8 cellular contexts compared by ENCODE assay signal in genomic region chr11:68461284-68461861, GRCh38. TPM values are rescaled to one million over a fixed set of nuclear protein-coding genes. Genes with fewer than 3 reads are reported as not detected.
A peak's percentile ranks its signal among the peaks of the same experiment; 100 is the strongest.
DNase-seq lines count a peak whose midpoint lies in the region; ATAC-seq and TF ChIP-seq lines count a peak whose summit lies in the region.

No MANE protein-coding gene starts in this region.

- no peaks in the 10 kb centered on the region for H3K9me3 Mint-ChIP-seq in activated T-helper 2 cell treated with anti-CD3 and anti-CD28 coated beads, Interferon-gamma antibody, Interleukin-2, Interleukin-4, amounts not matched to agents 10 μg/mL and 5 μg/mL and 100 μg/mL, durations not matched to agents 14 hours and 24 hours and 36 hours

- WGBS in IMR-90 (ENCODE audit: extremely low coverage in 2 of 2, insufficient read length in 1 of 2), 2 experiments, result 3% methylated on average over 6 of the region's 22 CpGs; no CpG with 5 or more reads in 1 of the 2 experiments
- WGBS in smooth muscle cell (ENCODE audit: low lambda C conversion rate), result under 1% methylated on average over 18 of the region's 22 CpGs

- H3K9me1 ChIP-seq in IMR-90 (ENCODE audit: insufficient read depth, low read length), result peaks cover 9% of the 10 kb centered on the region

- dilution Hi-C loops in IMR-90 (cut with HindIII; ENCODE audit: low sequenced_read_pairs, unreplicated experiment), result no loop called here

- no peak overlapping the region for H2BK120ac ChIP-seq in IMR-90 (ENCODE audit: low read depth, low read length)

- in situ Hi-C loops in IMR-90 (cut with MboI; ENCODE audit: low sequenced_read_pairs), result no loop called here

- H4K20me1 ChIP-seq in IMR-90 (ENCODE audit: insufficient read depth, low read length) (peaks cover 54% of the 10 kb centered on the region), smooth muscle cell (ENCODE audit: low read depth) (peaks cover 53% of the 10 kb centered on the region)

- peaks cover 0 to 30% of the 10 kb centered on the region in 2 experiments; a peak in 2 of 4 replicates for H3K79me1 ChIP-seq in IMR-90 (ENCODE audit: low read depth in 1 of 2, low read length in 2 of 2)

- CTCF ChIA-PET in IMR-90 (lab: Yijun Ruan, JAX), result no interaction called here

- intact Hi-C loops in IMR-90 (cut with micrococcal nuclease), result loop anchor here (5.0 to 10.0 kb wide), 2 partner anchors 46 to 113 kb away; no protein-coding TSS in a partner anchor
- intact Hi-C loops in activated T-helper 2 cell treated with anti-CD3 and anti-CD28 coated beads, Interferon-gamma antibody, Interleukin-2, Interleukin-4, amounts not matched to agents 10 μg/mL and 5 μg/mL and 100 μg/mL, durations not matched to agents 14 hours and 24 hours and 36 hours (cut with micrococcal nuclease), result loop anchor here (5.0 kb wide), 2 partner anchors 249 to 381 kb away; partner anchors contain the start of genes CPT1A and KMT5B

- no peak for TF ChIP-seq CTCF in IMR-90 (conservative IDR thresholded peaks at IDR 0.05; ENCODE audit: low read depth, low read length)
- TF ChIP-seq CTCF in smooth muscle cell (IDR thresholded peaks at IDR 0.05; ENCODE audit: borderline replicate concordance, insufficient read depth, poor library complexity, severe bottlenecking), result no peak

- H2BK20ac ChIP-seq in IMR-90 (ENCODE audit: low read depth, low read length), result no peak overlapping the region

- no peak overlapping the region for H3K18ac ChIP-seq in IMR-90 (ENCODE audit: low read depth, low read length)

- H3K4me3 Mint-ChIP-seq in activated T-helper 2 cell treated with anti-CD3 and anti-CD28 coated beads, Interferon-gamma antibody, Interleukin-2, Interleukin-4, amounts not matched to agents 10 μg/mL and 5 μg/mL and 100 μg/mL, durations not matched to agents 14 hours and 24 hours and 36 hours (ENCODE audit: low read depth), result peak overlapping the region; percentile 76

- H3K9me3 ChIP-seq in IMR-90 (ENCODE audit: control insufficient read depth, insufficient read depth, low read length) (no peaks in the 10 kb centered on the region), iPS-15b (ENCODE audit: control insufficient read depth, insufficient read depth, low read length) (no peaks in the 10 kb centered on the region), smooth muscle cell (replicated peaks; ENCODE audit: low read depth) (no peaks in the 10 kb centered on the region)

- DNase-seq in D341Med (ENCODE audit: low spot score) (peak; percentile 50), IMR-90 (peak; percentile 17), smooth muscle cell (lab: John Stamatoyannopoulos, UW; ENCODE audit: unreplicated experiment) (no peak), NCI-H2107 treated with DMSO at 0.1 percent for 48 hours (lab: John Stamatoyannopoulos, UW; ENCODE audit: unreplicated experiment) (no peak)
- no peak for DNase-seq in activated T-helper 2 cell treated with anti-CD3 and anti-CD28 coated beads, Interferon-gamma antibody, Interleukin-2, Interleukin-4, amounts not matched to agents 10 μg/mL and 5 μg/mL and 100 μg/mL, durations not matched to agents 14 hours and 24 hours and 36 hours (ENCODE audit: low spot score)

- no peak for TF ChIP-seq POLR2A in IMR-90 (IDR thresholded peaks at IDR 0.05; ENCODE audit: low read depth, low read length)

- H4K91ac ChIP-seq in IMR-90 (ENCODE audit: insufficient read depth, low read depth, low read length), result no peak overlapping the region

- H3K27me3 ChIP-seq in IMR-90 (ENCODE audit: control insufficient read depth, insufficient read depth, low read length), result no peaks in the 10 kb centered on the region
- H3K27me3 ChIP-seq in iPS-15b (ENCODE audit: control insufficient read depth, insufficient read depth, low read length), result no peaks in the 10 kb centered on the region
- H3K27me3 ChIP-seq in smooth muscle cell (ENCODE audit: low read depth), result no peaks in the 10 kb centered on the region

- H4K5ac ChIP-seq in IMR-90 (ENCODE audit: low read depth, low read length), result 0 out of 2 replicates have a peak overlapping the region, but pooled peaks have one; percentile 42

- H3K27me3 Mint-ChIP-seq in activated T-helper 2 cell treated with anti-CD3 and anti-CD28 coated beads, Interferon-gamma antibody, Interleukin-2, Interleukin-4, amounts not matched to agents 10 μg/mL and 5 μg/mL and 100 μg/mL, durations not matched to agents 14 hours and 24 hours and 36 hours (ENCODE audit: low read depth), result no peaks in the 10 kb centered on the region

- peaks cover 34% of the 10 kb centered on the region for H3K4me1 Mint-ChIP-seq in activated T-helper 2 cell treated with anti-CD3 and anti-CD28 coated beads, Interferon-gamma antibody, Interleukin-2, Interleukin-4, amounts not matched to agents 10 μg/mL and 5 μg/mL and 100 μg/mL, durations not matched to agents 14 hours and 24 hours and 36 hours (ENCODE audit: low read depth)

- H4K8ac ChIP-seq in IMR-90 (ENCODE audit: low read depth in 2 of 2, low read length in 2 of 2), result peak overlapping the region in 1 of 2 experiments; percentile 50; a peak in 1 of 4 replicates

- no peak overlapping the region; the same call in 1 of the 2 replicates for H3K56ac ChIP-seq in IMR-90 (ENCODE audit: extremely low read depth, insufficient read depth, low read length)

- H3F3A ChIP-seq in smooth muscle cell (ENCODE audit: low read depth), result peaks cover 7% of the 10 kb centered on the region

- peaks cover 58% of the 10 kb centered on the region for H3K79me2 ChIP-seq in smooth muscle cell (ENCODE audit: low read depth)

- peak overlapping the region; percentile 88 for H2AK9ac ChIP-seq in IMR-90 (replicated peaks; ENCODE audit: low read depth, low read length, poor library complexity)

- H3K4me1 ChIP-seq in IMR-90 (ENCODE audit: control insufficient read depth, insufficient read depth, low read length) (peaks cover 8% of the 10 kb centered on the region), iPS-15b (ENCODE audit: control insufficient read depth, insufficient read depth, low read length) (peaks cover 2% of the 10 kb centered on the region), smooth muscle cell (ENCODE audit: low read depth) (peaks cover 23% of the 10 kb centered on the region)

- H3K4me2 ChIP-seq in IMR-90 (ENCODE audit: low read depth, low read length), result peak overlapping the region; percentile 85
- peak overlapping the region; percentile 97 for H3K4me2 ChIP-seq in smooth muscle cell

- no peak for ATAC-seq in IMR-90 (ENCODE audit: low read depth)
- no peak for ATAC-seq in GM21717 (IDR thresholded peaks at IDR 0.05; ENCODE audit: unreplicated experiment)
- no peak for ATAC-seq in GM21526 (IDR thresholded peaks at IDR 0.05; ENCODE audit: low FRiP score, unreplicated experiment)

- H3K9ac ChIP-seq in IMR-90 (ENCODE audit: low read depth, low read length), result peak overlapping the region; percentile 82
- H3K9ac ChIP-seq in iPS-15b (ENCODE audit: low read depth, low read length), result peak overlapping the region; percentile 84
- H3K9ac ChIP-seq in smooth muscle cell (ENCODE audit: low read depth), result peak overlapping the region; percentile 97

- peaks cover 26% of the 10 kb centered on the region for H3K36me3 Mint-ChIP-seq in activated T-helper 2 cell treated with anti-CD3 and anti-CD28 coated beads, Interferon-gamma antibody, Interleukin-2, Interleukin-4, amounts not matched to agents 10 μg/mL and 5 μg/mL and 100 μg/mL, durations not matched to agents 14 hours and 24 hours and 36 hours (ENCODE audit: low read depth)

- peak overlapping the region; percentile 90 for H3K4me3 ChIP-seq in IMR-90 (ENCODE audit: insufficient read depth, low read depth, low read length)
- H3K4me3 ChIP-seq in iPS-15b (ENCODE audit: low read depth, low read length), result peak overlapping the region; percentile 69
- peak overlapping the region; percentile 95 for H3K4me3 ChIP-seq in smooth muscle cell

- peak overlapping the region; percentile 93 for H2AFZ ChIP-seq in IMR-90 (replicated peaks; ENCODE audit: low read length, poor library complexity)
- H2AFZ ChIP-seq in smooth muscle cell (ENCODE audit: low read depth), result no peak overlapping the region

- no peak overlapping the region for H2BK15ac ChIP-seq in IMR-90 (ENCODE audit: low read depth, low read length)

- H2AK5ac ChIP-seq in IMR-90 (ENCODE audit: low read depth, low read length), result peak overlapping the region; percentile 43

- peak overlapping the region; percentile 78 for H2BK5ac ChIP-seq in IMR-90 (ENCODE audit: low read depth, low read length, poor library complexity, severe bottlenecking)

- peak overlapping the region; percentile 83 for H3K23ac ChIP-seq in IMR-90 (ENCODE audit: low read depth, low read length)

- no TSS peak for BruUV-seq in IMR-90 (replicated peaks; lab: Mats Ljungman, UMichigan)

- POLR2A ChIA-PET in IMR-90 (lab: Charles Lee; ENCODE audit: unreplicated experiment), result no interaction called here

- TF ChIP-seq RAD21 in IMR-90 (IDR thresholded peaks at IDR 0.05; ENCODE audit: low read length), result no peak

- H3K36me3 ChIP-seq in IMR-90 (ENCODE audit: control insufficient read depth, insufficient read depth, low read length) (peaks cover 2% of the 10 kb centered on the region; the same call in 1 of the 2 replicates), iPS-15b (ENCODE audit: control insufficient read depth, insufficient read depth, low read length) (no peaks in the 10 kb centered on the region), smooth muscle cell (ENCODE audit: low read depth) (no peaks in the 10 kb centered on the region)

- peak overlapping the region; percentile 30; the same call in 1 of the 2 replicates for H3K4ac ChIP-seq in IMR-90 (ENCODE audit: low read depth, low read length)

- H3K27ac ChIP-seq in IMR-90 (ENCODE audit: insufficient read depth, low read length) (peak overlapping the region; percentile 80), smooth muscle cell (ENCODE audit: low read depth) (peak overlapping the region; percentile 87)

- peak overlapping the region; percentile 64 for H3K14ac ChIP-seq in IMR-90 (replicated peaks; ENCODE audit: low read depth, low read length)

- peak overlapping the region; percentile 83 for H3K27ac Mint-ChIP-seq in activated T-helper 2 cell treated with anti-CD3 and anti-CD28 coated beads, Interferon-gamma antibody, Interleukin-2, Interleukin-4, amounts not matched to agents 10 μg/mL and 5 μg/mL and 100 μg/mL, durations not matched to agents 14 hours and 24 hours and 36 hours

TF ChIP-seq in IMR-90, 13 proteins besides CTCF, POLR2A, EP300 and RAD21:
- TF ChIP-seq MXI1 (IDR thresholded peaks at IDR 0.05; ENCODE audit: borderline replicate concordance, low read depth, low read length) (peak; percentile 76; the same call in 1 of the 2 replicates), FOS (IDR thresholded peaks at IDR 0.05; ENCODE audit: low read depth, low read length) (no peak), CEBPB (IDR thresholded peaks at IDR 0.05; ENCODE audit: low read depth, low read length) (no peak), NFE2L2 (IDR thresholded peaks at IDR 0.05; ENCODE audit: low read depth, low read length) (no peak)
TF ChIP-seq in IMR-90: peak in this region for 1.

RNA-seq across cellular contexts. Expression of gene PPP6R3, which starts 0.8 kb away (rescaled TPM):
- total RNA-seq in IMR-90 (2012; rRNA removed) (123 and 148 TPM in 2 replicates), smooth muscle cell (120 and 121 TPM in 2 replicates)
- polyA plus RNA-seq in IMR-90 (2012; rRNA removed) (29.0 and 30.1 TPM in 2 replicates), smooth muscle cell (28.4 and 36.7 TPM in 2 replicates)
- polyA plus RNA-seq in IMR-90 (2012; cell fraction: cytosol; rRNA removed), result 10.6 and 16.4 TPM in 2 replicates
- polyA plus RNA-seq in IMR-90 (2012; cell fraction: nucleus; rRNA removed; ENCODE audit: low replicate concordance), result 59.9 and 60.3 TPM in 2 replicates
- total RNA-seq in activated T-helper 2 cell treated with anti-CD3 and anti-CD28 coated beads, Interferon-gamma antibody, Interleukin-2, Interleukin-4, amounts not matched to agents 10 μg/mL and 5 μg/mL and 100 μg/mL, durations not matched to agents 14 hours and 24 hours and 36 hours, result 126 and 134 TPM in 2 replicates

Comparison
In these comparisons a context has a peak if more than half of its experiments do, and no peak if none do; other contexts are left out.
1. DNase-seq: peak in D341Med (single experiment) and IMR-90 (single experiment); none in activated T-helper 2 cell treated with anti-CD3 and anti-CD28 coated beads, Interferon-gamma antibody, Interleukin-2, Interleukin-4, amounts not matched to agents 10 μg/mL and 5 μg/mL and 100 μg/mL, durations not matched to agents 14 hours and 24 hours and 36 hours (single experiment), smooth muscle cell (single experiment) and NCI-H2107 treated with DMSO at 0.1 percent for 48 hours (single experiment).
2. Peak in every context shown above with its lines, with median percentiles within 50 percentile points of each other: H3K4me3 ChIP-seq and H3K9ac ChIP-seq.